Comparison of ENCODE assay signal across 8 cellular contexts in genomic region chr17:1107777-1108559, GRCh38.
DNase-seq lines count a peak whose midpoint lies in the region; ATAC-seq and TF ChIP-seq lines count a peak whose summit lies in the region.

No MANE protein-coding gene starts in this region.

- peak overlapping the region; percentile 82 for H3K4me3 Mint-ChIP-seq in T-helper 2 cell treated with Interferon-gamma antibody and Interleukin-4, amounts not matched to agents 5 μg/mL and 100 μg/mL, for 36 hours
- peak overlapping the region; percentile 69 for H3K4me3 Mint-ChIP-seq in osteocyte (ENCODE audit: unreplicated experiment)

- H3K4me1 Mint-ChIP-seq in T-helper 2 cell treated with Interferon-gamma antibody and Interleukin-4, amounts not matched to agents 5 μg/mL and 100 μg/mL, for 36 hours (ENCODE audit: low read depth): peaks cover 32% of the 10 kb centered on the region
- H3K4me1 Mint-ChIP-seq in osteocyte (ENCODE audit: unreplicated experiment): peaks cover 49% of the 10 kb centered on the region

- H3K9me3 Mint-ChIP-seq in T-helper 2 cell treated with Interferon-gamma antibody and Interleukin-4, amounts not matched to agents 5 μg/mL and 100 μg/mL, for 36 hours: no peaks in the 10 kb centered on the region
- no peaks in the 10 kb centered on the region for H3K9me3 Mint-ChIP-seq in osteocyte (ENCODE audit: unreplicated experiment)

- TF ChIP-seq CTCF in GM12865 (IDR thresholded peaks at IDR 0.05; ENCODE audit: insufficient read depth, low read depth, low read length, missing control alignments): no peak
- no peak for TF ChIP-seq CTCF in foreskin fibroblast (IDR thresholded peaks at IDR 0.05; ENCODE audit: low read depth, low read length)
- no peak for TF ChIP-seq CTCF in osteocyte (IDR thresholded peaks at IDR 0.05)

- H3K4me3 ChIP-seq in GM12865 (ENCODE audit: low read depth, low read length) (peak overlapping the region; percentile 63), foreskin fibroblast (ENCODE audit: low read depth in 1 of 2, low read length in 2 of 2) (peak overlapping the region; percentile 62 to 75)

- H3K36me3 Mint-ChIP-seq in T-helper 2 cell treated with Interferon-gamma antibody and Interleukin-4, amounts not matched to agents 5 μg/mL and 100 μg/mL, for 36 hours (ENCODE audit: low read depth): peaks cover 17% of the 10 kb centered on the region
- no peaks in the 10 kb centered on the region for H3K36me3 Mint-ChIP-seq in osteocyte (ENCODE audit: unreplicated experiment)

- DNase-seq in GM12865 (ENCODE audit: low read depth) (no peak), foreskin fibroblast (peak in 1 of 2 donors; percentile 29), osteocyte (ENCODE audit: extremely low spot score, unreplicated experiment) (no peak), NCI-H2081 (lab: John Stamatoyannopoulos, UW) (no peak), Kasumi-1 (lab: John Stamatoyannopoulos, UW) (no peak)
- no peak for DNase-seq in T-helper 2 cell treated with Interferon-gamma antibody and Interleukin-4, amounts not matched to agents 5 μg/mL and 100 μg/mL, for 36 hours (ENCODE audit: low spot score)
- no peak for DNase-seq in stimulated activated CD4-positive, alpha-beta T cell treated with anti-CD3 and anti-CD28 coated beads, Interleukin-2, amount 100 ng/mL, for 48 hours

- no peak for ATAC-seq in HG03354 (IDR thresholded peaks at IDR 0.05; ENCODE audit: poor library complexity, severe bottlenecking, unreplicated experiment)

- peak overlapping the region; percentile 69 for H3K27ac Mint-ChIP-seq in T-helper 2 cell treated with Interferon-gamma antibody and Interleukin-4, amounts not matched to agents 5 μg/mL and 100 μg/mL, for 36 hours
- H3K27ac Mint-ChIP-seq in osteocyte (ENCODE audit: unreplicated experiment): peak overlapping the region; percentile 71

- H3K27me3 Mint-ChIP-seq in T-helper 2 cell treated with Interferon-gamma antibody and Interleukin-4, amounts not matched to agents 5 μg/mL and 100 μg/mL, for 36 hours (ENCODE audit: low read depth): no peaks in the 10 kb centered on the region
- no peaks in the 10 kb centered on the region for H3K27me3 Mint-ChIP-seq in osteocyte (ENCODE audit: unreplicated experiment)
